Comparison of ENCODE assay signal across 8 cellular contexts in the genomic region with DNA sequence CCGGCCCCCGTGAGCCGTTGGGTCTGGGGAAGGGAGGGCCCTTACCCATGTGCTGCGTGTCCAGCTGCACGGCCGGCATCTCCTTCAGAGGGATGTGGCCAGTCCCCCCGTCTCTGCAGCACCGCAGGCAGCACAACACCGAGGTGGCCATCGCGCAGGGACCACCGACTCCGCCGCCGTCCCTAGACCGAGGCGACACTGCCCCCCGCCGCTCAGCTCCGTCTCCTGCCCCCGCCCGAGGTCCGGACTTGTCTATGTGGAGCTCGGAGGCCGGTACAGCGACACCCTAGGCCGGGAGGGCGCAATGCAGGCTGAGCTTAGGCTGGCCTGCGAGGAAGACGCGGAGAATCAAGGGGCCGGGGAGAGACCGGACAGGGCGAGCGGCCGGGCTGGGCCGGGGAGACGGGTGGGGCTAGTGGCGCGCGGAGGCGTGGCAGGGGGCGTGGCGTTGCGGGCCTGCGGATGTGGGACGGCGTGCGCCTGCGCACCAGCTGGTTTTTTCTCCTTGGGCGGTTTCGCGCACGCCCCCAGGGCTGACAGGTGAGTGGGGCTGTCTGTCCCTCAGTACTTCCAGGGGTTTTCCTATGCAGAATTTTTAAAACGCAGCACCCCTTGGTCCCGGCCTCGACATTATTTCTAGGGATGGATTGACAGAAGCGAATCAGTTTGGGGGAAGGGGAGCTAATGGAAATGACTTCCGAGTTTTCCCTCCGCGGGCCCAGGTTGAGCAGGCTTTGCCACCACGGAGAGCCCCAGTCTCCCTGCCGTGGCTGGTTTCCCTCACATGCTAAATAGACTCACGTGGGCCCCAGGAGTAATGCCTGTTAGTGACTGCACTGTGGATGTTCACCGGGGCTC.
A peak's percentile ranks its signal among the peaks of the same experiment; 100 is the strongest.
DNase-seq lines count a peak whose midpoint lies in the region; ATAC-seq and TF ChIP-seq lines count a peak whose summit lies in the region.

Gene SPRYD7, minus strand, starts transcription at position 256 of the 858 bp plus-strand sequence. Its CDS starts 105 bp downstream, at position 151.

- ATAC-seq in GM18517 (IDR thresholded peaks at IDR 0.05; ENCODE audit: unreplicated experiment) (peak; percentile 97), HG03039 (IDR thresholded peaks at IDR 0.05; ENCODE audit: unreplicated experiment) (peak; percentile 99)

- H3K4me3 ChIP-seq in astrocyte of the spinal cord (ENCODE audit: low read depth, low read length) = peak within 1 kb of the TSS; percentile 89

- in situ Hi-C loops in astrocyte of the spinal cord (cut with HindIII; ENCODE audit: low sequenced_read_pairs) = no loop called here

- TF ChIP-seq CTCF in astrocyte of the spinal cord (IDR thresholded peaks at IDR 0.05; ENCODE audit: low read depth, low read length) = peak; percentile 91

- DNase-seq in 8988T = peak; percentile 65
- peak; percentile 76 for DNase-seq in NCI-H2029 treated with DMSO at 0.1 percent for 48 hours (lab: John Stamatoyannopoulos, UW)
- DNase-seq in T1000 (lab: John Stamatoyannopoulos, UW) = peak; percentile 83
- peak; percentile 99 for DNase-seq in astrocyte of the spinal cord (ENCODE audit: low read depth, low spot score)
- DNase-seq in hypothalamus (lab: John Stamatoyannopoulos, UW) = peak; percentile 61 to 99 (median 97)
- peak; percentile 98 for DNase-seq in retina

Comparison
In these comparisons a context has a peak if more than half of its experiments do, and no peak if none do; other contexts are left out.
1. Peak in every context shown above with its lines: DNase-seq, ATAC-seq and H3K4me3 ChIP-seq.